12 cellular contexts compared by ENCODE assay signal in the genomic region with DNA sequence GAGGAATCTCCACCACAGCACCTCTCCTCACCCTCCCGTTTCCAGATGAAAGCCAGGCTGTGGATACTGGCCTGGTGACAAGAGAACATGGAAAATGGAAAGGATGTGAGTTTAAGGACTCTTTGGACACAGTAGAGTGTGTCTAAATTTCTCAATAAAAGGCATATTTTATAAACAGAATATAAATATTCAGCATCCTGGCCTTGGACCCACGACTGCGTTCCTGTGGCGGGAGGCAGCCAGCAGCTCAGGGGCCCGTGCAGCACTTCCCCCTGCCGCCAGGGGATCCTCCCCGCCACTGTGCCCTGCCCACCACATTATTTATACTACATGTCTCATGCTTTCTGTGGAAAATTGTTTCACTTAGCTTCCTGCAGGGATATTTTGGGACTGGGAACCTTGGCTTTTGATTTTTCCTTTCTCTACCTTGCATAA.
DNase-seq lines count a peak whose midpoint lies in the region; ATAC-seq and TF ChIP-seq lines count a peak whose summit lies in the region.
"Had no signal": no experiment of that assay in that cellular context is flagged by ENCODE, and none has a peak within 500 bp of the region (broad histone marks: within the 10 kb centered on the region; RNA-seq: fewer than 3 reads in every experiment).

No MANE protein-coding gene starts in this region.

- TF ChIP-seq POLR2A in gastroesophageal sphincter (IDR thresholded peaks at IDR 0.05), result no peak

- H3K27me3 ChIP-seq in BJ (ENCODE audit: control insufficient read depth, insufficient read depth, low read length), result no peaks in the 10 kb centered on the region
- no peaks in the 10 kb centered on the region for H3K27me3 ChIP-seq in gastroesophageal sphincter
- no peaks in the 10 kb centered on the region for H3K27me3 ChIP-seq in rectal smooth muscle tissue (ENCODE audit: control insufficient read depth, insufficient read depth, low read length)

- H3K4me1 ChIP-seq in gastroesophageal sphincter (peaks cover 4 to 38% (median 26%) of the 10 kb centered on the region in 3 donors), rectal smooth muscle tissue (ENCODE audit: control insufficient read depth, insufficient read depth, low read length) (peaks cover 18% of the 10 kb centered on the region)

- H3K9me3 ChIP-seq in gastroesophageal sphincter, result no peaks in the 10 kb centered on the region

- TF ChIP-seq CTCF in BJ (IDR thresholded peaks at IDR 0.05; ENCODE audit: insufficient read depth, low read depth, low read length) (peak; percentile 32), WI38 (IDR thresholded peaks at IDR 0.05; ENCODE audit: low read depth, low read length) (peak; percentile 16; the same call in 1 of the 2 replicates), gastroesophageal sphincter (IDR thresholded peaks at IDR 0.05) (peak in 2 of 4 experiments; percentile 14 to 18)

- H3K9ac ChIP-seq in rectal smooth muscle tissue (ENCODE audit: low read length), result no peak overlapping the region

- peak overlapping the region; percentile 60 to 77 (median 70) for H3K27ac ChIP-seq in gastroesophageal sphincter
- peak overlapping the region; percentile 56 for H3K27ac ChIP-seq in rectal smooth muscle tissue (ENCODE audit: low read depth, low read length)

- ATAC-seq in gastroesophageal sphincter, result peak; percentile 87
- ATAC-seq in GM21381 (IDR thresholded peaks at IDR 0.05; ENCODE audit: unreplicated experiment), result no peak
- ATAC-seq in HG03521 (IDR thresholded peaks at IDR 0.05; ENCODE audit: unreplicated experiment), result no peak

- CTCF ChIA-PET in BJ (lab: Yijun Ruan, JAX), result interaction anchor here (0.6 to 5.3 kb wide), 25 partner anchors 11 to 176 kb away, joined by 3 to 60 read pairs (median 4); a partner anchor contains a TSS

- TF ChIP-seq EP300 in gastroesophageal sphincter (IDR thresholded peaks at IDR 0.05), result no peak

- POLR2A ChIA-PET in BJ (lab: Charles Lee), result no interaction called here

- DNase-seq in BJ (ENCODE audit: low read depth) (no peak), NCI-H1105 treated with DMSO at 0.1 percent for 48 hours (lab: John Stamatoyannopoulos, UW) (no peak)
- no peak for DNase-seq in activated CD4-positive, alpha-beta T cell treated with anti-CD3 and anti-CD28 coated beads for 4 hours
- DNase-seq: amniotic stem cell; NCI-H748 treated with DMSO at 0.1 percent for 48 hours; stimulated activated CD4-positive, alpha-beta T cell treated with anti-CD3 and anti-CD28 coated beads, Interleukin-2, amount 100 ng/mL, for 24 hours; T-helper 1 cell had no signal

- no peak overlapping the region for H3K4me3 ChIP-seq in BJ (ENCODE audit: low read depth, low read length)
- H3K4me3 ChIP-seq in WI38 (ENCODE audit: low read depth, low read length), result peak overlapping the region; percentile 3; the same call in 1 of the 2 replicates
- peak overlapping the region in 1 of 2 donors; percentile 9 for H3K4me3 ChIP-seq in gastroesophageal sphincter
- H3K4me3 ChIP-seq in rectal smooth muscle tissue (ENCODE audit: low read length), result no peak overlapping the region

- no peaks in the 10 kb centered on the region for H3K36me3 ChIP-seq in BJ (ENCODE audit: control insufficient read depth, insufficient read depth, low read length)
- no peaks in the 10 kb centered on the region for H3K36me3 ChIP-seq in gastroesophageal sphincter
- no peaks in the 10 kb centered on the region for H3K36me3 ChIP-seq in rectal smooth muscle tissue (ENCODE audit: control insufficient read depth, insufficient read depth, low read length)

- 0 to 8% methylated on average over 1 of the region's 7 CpGs for WGBS in gastroesophageal sphincter (ENCODE audit: low coverage in 1 of 2), 2 donors
